10 cellular contexts compared by ENCODE assay signal in genomic region chr11:46210133-46210636, GRCh38.
A peak's percentile ranks its signal among the peaks of the same experiment; 100 is the strongest.
DNase-seq lines count a peak whose midpoint lies in the region; ATAC-seq and TF ChIP-seq lines count a peak whose summit lies in the region.
"Had no signal": no experiment of that assay in that cellular context is flagged by ENCODE, and none has a peak within 500 bp of the region (broad histone marks: within the 10 kb centered on the region; RNA-seq: fewer than 3 reads in every experiment).

No MANE protein-coding gene starts in this region.

- no peaks in the 10 kb centered on the region for H3K36me3 Mint-ChIP-seq in activated T-helper 17 cell treated with anti-CD3 and anti-CD28 coated beads, Interleukin-2, amount 50 U/mL, for 72 hours (ENCODE audit: low read depth)

- H4K8ac ChIP-seq in IMR-90 (ENCODE audit: low read depth in 2 of 2, low read length in 2 of 2) = no peak overlapping the region

- no peak overlapping the region for H3K4ac ChIP-seq in IMR-90 (ENCODE audit: low read depth, low read length)

- dilution Hi-C loops in IMR-90 (cut with HindIII; ENCODE audit: low sequenced_read_pairs, unreplicated experiment) = no loop called here

- H4K91ac ChIP-seq in IMR-90 (ENCODE audit: insufficient read depth, low read depth, low read length) = no peak overlapping the region

- H3K27me3 Mint-ChIP-seq in activated T-helper 17 cell treated with anti-CD3 and anti-CD28 coated beads, Interleukin-2, amount 50 U/mL, for 72 hours = peaks cover 17% of the 10 kb centered on the region

- no peaks in the 10 kb centered on the region for H3K9me1 ChIP-seq in IMR-90 (ENCODE audit: insufficient read depth, low read length)

- no peak overlapping the region for H2BK120ac ChIP-seq in IMR-90 (ENCODE audit: low read depth, low read length)

- H3K4me3 ChIP-seq in IMR-90 (ENCODE audit: insufficient read depth, low read depth, low read length) (no peak overlapping the region), right atrium auricular region (no peak overlapping the region)

- intact Hi-C loops in IMR-90 (cut with micrococcal nuclease) = loop anchor here (5.0 kb wide), 1 partner anchor 73 kb away; no protein-coding TSS in a partner anchor

- H3K27ac ChIP-seq in IMR-90 (ENCODE audit: insufficient read depth, low read length) = no peak overlapping the region
- no peak overlapping the region for H3K27ac ChIP-seq in right atrium auricular region

- H2AK9ac ChIP-seq in IMR-90 (replicated peaks; ENCODE audit: low read depth, low read length, poor library complexity) = peak overlapping the region; percentile 57

- no peak overlapping the region for H2BK20ac ChIP-seq in IMR-90 (ENCODE audit: low read depth, low read length)

- H3K27me3 ChIP-seq in IMR-90 (ENCODE audit: control insufficient read depth, insufficient read depth, low read length) = peaks cover 6% of the 10 kb centered on the region
- no peaks in the 10 kb centered on the region for H3K27me3 ChIP-seq in right atrium auricular region

- H2BK15ac ChIP-seq in IMR-90 (ENCODE audit: low read depth, low read length) = no peak overlapping the region

- POLR2A ChIA-PET in IMR-90 (lab: Charles Lee; ENCODE audit: unreplicated experiment) = no interaction called here

- H3K4me3 Mint-ChIP-seq in activated T-helper 17 cell treated with anti-CD3 and anti-CD28 coated beads, Interleukin-2, amount 50 U/mL, for 72 hours = peak overlapping the region; percentile 38

- in situ Hi-C loops in IMR-90 (cut with MboI; ENCODE audit: low sequenced_read_pairs) = no loop called here

- H3K79me1 ChIP-seq in IMR-90 (ENCODE audit: low read depth in 1 of 2, low read length in 2 of 2) = no peaks in the 10 kb centered on the region

- no peak overlapping the region for H4K5ac ChIP-seq in IMR-90 (ENCODE audit: low read depth, low read length)

- WGBS in IMR-90 (ENCODE audit: extremely low coverage in 2 of 2, insufficient read length in 1 of 2), 2 experiments = 100% methylated on average over 1 of the region's 4 CpGs; no CpG with 5 or more reads in 1 of the 2 experiments

- no peak overlapping the region for H2BK5ac ChIP-seq in IMR-90 (ENCODE audit: low read depth, low read length, poor library complexity, severe bottlenecking)

- no TSS peak for BruUV-seq in IMR-90 (replicated peaks; lab: Mats Ljungman, UMichigan)

- H3K4me1 ChIP-seq in IMR-90 (ENCODE audit: control insufficient read depth, insufficient read depth, low read length) (no peaks in the 10 kb centered on the region), right atrium auricular region (no peaks in the 10 kb centered on the region)

- H3K23ac ChIP-seq in IMR-90 (ENCODE audit: low read depth, low read length) = peak overlapping the region; percentile 24; the same call in 1 of the 2 replicates

- CTCF ChIA-PET in IMR-90 (lab: Yijun Ruan, JAX) = interaction anchor here (0.6 kb wide), 1 partner anchor 149 kb away, joined by 4 read pairs; no protein-coding TSS in a partner anchor

- DNase-seq in Daoy (ENCODE audit: low read depth) = peak; percentile 48
- DNase-seq in IMR-90 = peak; percentile 72
- DNase-seq in lung microvascular endothelial cell (ENCODE audit: low read depth in 2 of 2) = peak; percentile 11 to 70
- DNase-seq in cerebellum (ENCODE audit: low spot score) = no peak
- no peak for DNase-seq in stimulated activated CD4-positive, alpha-beta T cell treated with anti-CD3 and anti-CD28 coated beads, Interleukin-15, amount 100 ng/mL, for 24 hours
- no peak for DNase-seq in right atrium auricular region (ENCODE audit: low spot score)
- DNase-seq in DMS153 treated with DMSO at 0.1 percent for 48 hours (lab: John Stamatoyannopoulos, UW; ENCODE audit: unreplicated experiment) = no peak
- DNase-seq: NCI-H526; stimulated activated naive CD4-positive, alpha-beta T cell had no signal

- H3K56ac ChIP-seq in IMR-90 (ENCODE audit: extremely low read depth, insufficient read depth, low read length) = no peak overlapping the region

- TF ChIP-seq POLR2A in IMR-90 (IDR thresholded peaks at IDR 0.05; ENCODE audit: low read depth, low read length) = no peak

- no peaks in the 10 kb centered on the region for H4K20me1 ChIP-seq in IMR-90 (ENCODE audit: insufficient read depth, low read length)

- peaks cover 3% of the 10 kb centered on the region for H3K9me3 Mint-ChIP-seq in activated T-helper 17 cell treated with anti-CD3 and anti-CD28 coated beads, Interleukin-2, amount 50 U/mL, for 72 hours

- no peaks in the 10 kb centered on the region for H3K36me3 ChIP-seq in IMR-90 (ENCODE audit: control insufficient read depth, insufficient read depth, low read length)
- no peaks in the 10 kb centered on the region for H3K36me3 ChIP-seq in right atrium auricular region

- TF ChIP-seq RAD21 in IMR-90 (IDR thresholded peaks at IDR 0.05; ENCODE audit: low read length) = no peak

- H3K4me1 Mint-ChIP-seq in activated T-helper 17 cell treated with anti-CD3 and anti-CD28 coated beads, Interleukin-2, amount 50 U/mL, for 72 hours = peaks cover 13% of the 10 kb centered on the region

- no peaks in the 10 kb centered on the region; the same call in 1 of the 2 replicates for H3K9me3 ChIP-seq in IMR-90 (ENCODE audit: control insufficient read depth, insufficient read depth, low read length)
- no peaks in the 10 kb centered on the region for H3K9me3 ChIP-seq in right atrium auricular region

- peak; percentile 76 for ATAC-seq in IMR-90 (ENCODE audit: low read depth)
- peak; percentile 89 for ATAC-seq in activated T-helper 17 cell treated with anti-CD3 and anti-CD28 coated beads, Interleukin-2, amount 50 U/mL, for 72 hours (replicated peaks)

- H3K9ac ChIP-seq in IMR-90 (ENCODE audit: low read depth, low read length) = no peak overlapping the region

- no peak overlapping the region for H2AFZ ChIP-seq in IMR-90 (replicated peaks; ENCODE audit: low read length, poor library complexity)

- H3K14ac ChIP-seq in IMR-90 (replicated peaks; ENCODE audit: low read depth, low read length) = no peak overlapping the region

- H2AK5ac ChIP-seq in IMR-90 (ENCODE audit: low read depth, low read length) = no peak overlapping the region

- H3K27ac Mint-ChIP-seq in activated T-helper 17 cell treated with anti-CD3 and anti-CD28 coated beads, Interleukin-2, amount 50 U/mL, for 72 hours = no peak overlapping the region

- TF ChIP-seq CTCF in IMR-90 (conservative IDR thresholded peaks at IDR 0.05; ENCODE audit: low read depth, low read length) = no peak
- no peak for TF ChIP-seq CTCF in right atrium auricular region (IDR thresholded peaks at IDR 0.05)

- H3K18ac ChIP-seq in IMR-90 (ENCODE audit: low read depth, low read length) = no peak overlapping the region

- no peak overlapping the region for H3K4me2 ChIP-seq in IMR-90 (ENCODE audit: low read depth, low read length)

TF ChIP-seq in IMR-90, 13 proteins besides CTCF, POLR2A, EP300 and RAD21:
- peak; percentile 86 for TF ChIP-seq CEBPB (IDR thresholded peaks at IDR 0.05; ENCODE audit: low read depth, low read length)
- no peak for TF ChIP-seq MAFK (IDR thresholded peaks at IDR 0.05; ENCODE audit: low read depth, low read length)
- TF ChIP-seq SMC3 (IDR thresholded peaks at IDR 0.05; ENCODE audit: low read depth, low read length) = no peak
- peak; percentile 44 for TF ChIP-seq BHLHE40 (IDR thresholded peaks at IDR 0.05; ENCODE audit: low read depth, low read length)
- TF ChIP-seq FOS (IDR thresholded peaks at IDR 0.05; ENCODE audit: low read depth, low read length) = no peak

Comparison
In these comparisons a context has a peak if more than half of its experiments do, and no peak if none do; other contexts are left out.
1. DNase-seq: peak in Daoy (single experiment), IMR-90 (single experiment) and lung microvascular endothelial cell (2 of 2); none in cerebellum (single experiment), stimulated activated CD4-positive, alpha-beta T cell treated with anti-CD3 and anti-CD28 coated beads, Interleukin-15, amount 100 ng/mL, for 24 hours (single experiment), right atrium auricular region (single experiment) and DMS153 treated with DMSO at 0.1 percent for 48 hours (single experiment).